In genomic region chr12:120686151-120686689, GRCh38 we compare ENCODE assay signal across 8 cellular contexts. TPM values are rescaled to one million over a fixed set of nuclear protein-coding genes. Genes with fewer than 3 reads are reported as not detected.
DNase-seq lines count a peak whose midpoint lies in the region; ATAC-seq and TF ChIP-seq lines count a peak whose summit lies in the region.

No MANE protein-coding gene starts in this region.

- H3K36me3 Mint-ChIP-seq in activated CD4-positive, alpha-beta memory T cell treated with anti-CD3 and anti-CD28 coated beads, Interleukin-2, amount 10 ng/mL, durations not matched to agents 7 days and 5 days (ENCODE audit: low read depth) = peaks cover 6% of the 10 kb centered on the region

- no peaks in the 10 kb centered on the region for H3K9me3 Mint-ChIP-seq in activated CD4-positive, alpha-beta memory T cell treated with anti-CD3 and anti-CD28 coated beads, Interleukin-2, amount 10 ng/mL, durations not matched to agents 7 days and 5 days

- peak; percentile 99 for DNase-seq in CD1c-positive myeloid dendritic cell (ENCODE audit: extremely low spot score)
- peak; percentile 100 for DNase-seq in NCI-H82 (lab: John Stamatoyannopoulos, UW)
- DNase-seq in activated CD4-positive, alpha-beta memory T cell treated with anti-CD3 and anti-CD28 coated beads, Interleukin-2, amount 10 ng/mL, durations not matched to agents 7 days and 5 days = peak; percentile 98
- DNase-seq in lower lobe of right lung = peak; percentile 100
- peak; percentile 93 to 97 (median 93) for DNase-seq in stimulated activated CD4-positive, alpha-beta T cell treated with anti-CD3 and anti-CD28 coated beads, TNF-alpha, amount 100 ng/mL, for 24 hours (ENCODE audit: low read depth in 3 of 3)

- H3K4me3 Mint-ChIP-seq in activated CD4-positive, alpha-beta memory T cell treated with anti-CD3 and anti-CD28 coated beads, Interleukin-2, amount 10 ng/mL, durations not matched to agents 7 days and 5 days = peak overlapping the region; percentile 87

- peak overlapping the region; percentile 83 for H3K4me3 ChIP-seq in ectodermal cell (ENCODE audit: insufficient read depth, low read depth, low read length)
- H3K4me3 ChIP-seq in lower lobe of right lung = peak overlapping the region; percentile 94

- intact Hi-C loops in lower lobe of right lung (cut with DNase I) = no loop called here

- H3K4me1 Mint-ChIP-seq in activated CD4-positive, alpha-beta memory T cell treated with anti-CD3 and anti-CD28 coated beads, Interleukin-2, amount 10 ng/mL, durations not matched to agents 7 days and 5 days = peaks cover 57% of the 10 kb centered on the region

- peak overlapping the region; percentile 87 for H3K27ac Mint-ChIP-seq in activated CD4-positive, alpha-beta memory T cell treated with anti-CD3 and anti-CD28 coated beads, Interleukin-2, amount 10 ng/mL, durations not matched to agents 7 days and 5 days

- no peaks in the 10 kb centered on the region for H3K27me3 Mint-ChIP-seq in activated CD4-positive, alpha-beta memory T cell treated with anti-CD3 and anti-CD28 coated beads, Interleukin-2, amount 10 ng/mL, durations not matched to agents 7 days and 5 days

- H3K36me3 ChIP-seq in ectodermal cell (ENCODE audit: control insufficient read depth, insufficient read depth, low read length) (no peaks in the 10 kb centered on the region), lower lobe of right lung (no peaks in the 10 kb centered on the region)

- ATAC-seq in GM19438 (IDR thresholded peaks at IDR 0.05; ENCODE audit: low read depth, unreplicated experiment) (peak; percentile 75), HG03571 (IDR thresholded peaks at IDR 0.05; ENCODE audit: unreplicated experiment) (peak; percentile 62), lower lobe of right lung (peak; percentile 95 to 96)

- 1% methylated on average over 46 of the region's 46 CpGs for WGBS in ectodermal cell, 2 experiments

- POLR2A ChIA-PET in activated CD4-positive, alpha-beta memory T cell treated with anti-CD3 and anti-CD28 coated beads, Interleukin-2, amount 10 ng/mL, durations not matched to agents 7 days and 5 days (lab: Charles Lee) = interaction anchor here (0.7 to 4.2 kb wide), 7 partner anchors 8 to 485 kb away, joined by 3 to 24 read pairs (median 4); partner anchors contain the start of genes POP5, RPLP0 and UNC119B

- TF ChIP-seq CTCF in lower lobe of right lung (IDR thresholded peaks at IDR 0.05) = no peak

- H3K4me1 ChIP-seq in ectodermal cell (ENCODE audit: control insufficient read depth, insufficient read depth, low read length) = peaks cover 19% of the 10 kb centered on the region
- H3K4me1 ChIP-seq in lower lobe of right lung = peaks cover 44% of the 10 kb centered on the region

- H3K27ac ChIP-seq in ectodermal cell (ENCODE audit: insufficient read depth, low read depth, low read length, poor library complexity, severe bottlenecking) (peak overlapping the region; percentile 82), lower lobe of right lung (peak overlapping the region; percentile 92)

- H3K9me3 ChIP-seq in ectodermal cell (ENCODE audit: control insufficient read depth, low read length) = no peaks in the 10 kb centered on the region
- no peaks in the 10 kb centered on the region for H3K9me3 ChIP-seq in lower lobe of right lung

- H3K27me3 ChIP-seq in ectodermal cell (ENCODE audit: control insufficient read depth, insufficient read depth, low read length, poor library complexity, severe bottlenecking) = no peaks in the 10 kb centered on the region
- no peaks in the 10 kb centered on the region for H3K27me3 ChIP-seq in lower lobe of right lung (ENCODE audit: low read depth)

- CTCF ChIA-PET in activated CD4-positive, alpha-beta memory T cell treated with anti-CD3 and anti-CD28 coated beads, Interleukin-2, amount 10 ng/mL, durations not matched to agents 7 days and 5 days (lab: Charles Lee) = interaction anchor here (1.0 to 9.7 kb wide), 8 partner anchors 8 to 286 kb away, joined by 3 to 91 read pairs (median 4); partner anchors contain the start of genes POP5 and UNC119B

RNA-seq across cellular contexts. Expression of gene MLEC, which starts 0.7 kb away (rescaled TPM):
- 10 to 100 TPM; 81.1 to 97.8 TPM for total RNA-seq in activated CD4-positive, alpha-beta memory T cell treated with anti-CD3 and anti-CD28 coated beads, Interleukin-2, amount 10 ng/mL, durations not matched to agents 7 days and 5 days
- polyA plus RNA-seq in ectodermal cell (2013, experiment 1 of 4) = 103 TPM
- 130 TPM for polyA plus RNA-seq in ectodermal cell (2013, experiment 2 of 4)
- 71.6 TPM for polyA plus RNA-seq in ectodermal cell (2013, experiment 3 of 4)
- polyA plus RNA-seq in ectodermal cell (2013, experiment 4 of 4) = 77.3 TPM
- 98.1 TPM for total RNA-seq in lower lobe of right lung

RNA-seq across cellular contexts. Expression of gene UNC119B, which starts 24.0 kb away (rescaled TPM):
- 10 to 100 TPM; 22.4 to 23.6 TPM for total RNA-seq in activated CD4-positive, alpha-beta memory T cell treated with anti-CD3 and anti-CD28 coated beads, Interleukin-2, amount 10 ng/mL, durations not matched to agents 7 days and 5 days
- 81.4 TPM for polyA plus RNA-seq in ectodermal cell (2013, experiment 1 of 4)
- 87.8 TPM for polyA plus RNA-seq in ectodermal cell (2013, experiment 2 of 4)
- polyA plus RNA-seq in ectodermal cell (2013, experiment 3 of 4) = 60.1 TPM
- polyA plus RNA-seq in ectodermal cell (2013, experiment 4 of 4) = 69.7 TPM
- total RNA-seq in lower lobe of right lung = 27.1 TPM

RNA-seq across cellular contexts. Expression of gene ACADS, which starts 39.4 kb away (rescaled TPM):
- 10 to 100 TPM; 13.7 to 14.9 TPM for total RNA-seq in activated CD4-positive, alpha-beta memory T cell treated with anti-CD3 and anti-CD28 coated beads, Interleukin-2, amount 10 ng/mL, durations not matched to agents 7 days and 5 days
- polyA plus RNA-seq in ectodermal cell (2013, experiment 1 of 4) = 3.4 TPM
- 4.4 TPM for polyA plus RNA-seq in ectodermal cell (2013, experiment 2 of 4)
- polyA plus RNA-seq in ectodermal cell (2013, experiment 3 of 4) = 5.4 TPM
- 5.0 TPM for polyA plus RNA-seq in ectodermal cell (2013, experiment 4 of 4)
- 24.4 TPM for total RNA-seq in lower lobe of right lung

RNA-seq across cellular contexts. Expression of gene CABP1, which starts 45.8 kb away (rescaled TPM):
- total RNA-seq in activated CD4-positive, alpha-beta memory T cell treated with anti-CD3 and anti-CD28 coated beads, Interleukin-2, amount 10 ng/mL, durations not matched to agents 7 days and 5 days = under 1 TPM; 0.25 to 0.45 TPM
- 2.3 TPM for polyA plus RNA-seq in ectodermal cell (2013, experiment 1 of 4)
- 1.5 TPM for polyA plus RNA-seq in ectodermal cell (2013, experiment 2 of 4)
- polyA plus RNA-seq in ectodermal cell (2013, experiment 3 of 4) = 1.5 TPM
- 1.9 TPM for polyA plus RNA-seq in ectodermal cell (2013, experiment 4 of 4)
- 0.30 TPM for total RNA-seq in lower lobe of right lung

Comparison
In these comparisons a context has a peak if more than half of its experiments do, and no peak if none do; other contexts are left out.
1. Peak in every context shown above with its lines: DNase-seq, ATAC-seq, H3K4me3 ChIP-seq and H3K27ac ChIP-seq.